ENCODE assay signal across 21 cellular contexts in the genomic region with DNA sequence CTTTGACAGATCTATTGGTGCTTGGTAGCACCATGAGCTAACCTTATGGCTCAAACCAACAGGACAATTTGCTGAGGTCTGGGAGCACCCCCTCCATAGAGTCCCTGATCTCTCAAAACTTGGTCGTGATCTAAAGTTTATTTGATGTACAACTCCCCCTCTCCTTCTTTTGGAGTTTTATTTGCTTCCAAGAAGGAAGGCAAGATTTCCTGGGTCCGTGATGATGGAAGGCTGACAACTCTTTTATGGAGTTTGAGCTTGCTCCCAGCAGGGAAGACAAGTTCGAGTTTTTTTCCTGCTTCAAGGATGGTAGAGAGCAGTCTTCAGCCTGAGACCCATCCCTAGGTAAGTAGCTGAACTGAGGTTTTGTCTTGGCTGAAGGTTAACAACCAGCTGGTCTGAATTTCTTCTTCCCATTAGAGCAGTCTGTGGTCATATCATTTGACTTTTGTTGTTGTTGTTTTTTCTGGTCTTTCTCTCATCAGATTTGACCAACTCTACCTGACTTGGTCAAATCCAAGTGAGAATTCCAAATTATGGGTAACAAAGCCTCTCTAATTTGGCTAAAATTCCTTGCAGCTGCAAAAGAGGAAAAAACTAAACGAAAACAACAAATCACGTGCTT.
"Had no signal": no experiment of that assay in that cellular context is flagged by ENCODE, and none has a peak within 500 bp of the region (broad histone marks: within the 10 kb centered on the region; RNA-seq: fewer than 3 reads in every experiment).

No MANE protein-coding gene starts in this region.

- H3K27ac ChIP-seq: foreskin keratinocyte, heart left ventricle, spleen, suprapubic skin, tibial artery, VCaP had no signal

- H3K9me3 ChIP-seq: heart left ventricle, spleen, suprapubic skin had no signal

- H3K27me3 Mint-ChIP-seq: central memory CD8-positive, alpha-beta T cell; effector memory CD8-positive, alpha-beta T cell had no signal

- DNase-seq: activated CD4-positive, alpha-beta T cell treated with anti-CD3 and anti-CD28 coated beads for 4 hours; activated CD4-positive, alpha-beta T cell treated with anti-CD3 and anti-CD28 coated beads, Interleukin-2, amount 50 U/mL, for 4 hours; activated T-cell treated with anti-CD3 and anti-CD28 coated beads for 4 hours; anterior cingulate cortex; effector memory CD8-positive, alpha-beta T cell; foreskin keratinocyte; hypothalamus; immature natural killer cell; natural killer cell; right cardiac atrium; spleen; stimulated activated naive CD4-positive, alpha-beta T cell; T-helper 9 cell; tibial artery had no signal

- H3K27ac Mint-ChIP-seq: natural killer cell; T-helper 1 cell treated with Interleukin-12 subunit alpha and Interleukin-12 subunit beta and Interleukin-4 antibody, amounts not matched to agents 30 μg/mL and 1 μg/mL, for 36 hours had no signal

- H3K4me3 Mint-ChIP-seq: central memory CD8-positive, alpha-beta T cell; effector memory CD8-positive, alpha-beta T cell; immature natural killer cell; natural killer cell; T-helper 1 cell treated with Interleukin-12 subunit alpha and Interleukin-12 subunit beta and Interleukin-4 antibody, amounts not matched to agents 30 μg/mL and 1 μg/mL, for 36 hours had no signal

- H3K4me3 ChIP-seq: heart left ventricle, spleen, suprapubic skin, tibial artery had no signal

- H3K27me3 ChIP-seq: heart left ventricle, suprapubic skin, tibial artery had no signal

- H3K4me1 ChIP-seq: foreskin keratinocyte, heart left ventricle, spleen, tibial artery had no signal

- H3K4me1 Mint-ChIP-seq: natural killer cell had no signal

- H3K9me3 Mint-ChIP-seq: central memory CD8-positive, alpha-beta T cell; effector memory CD8-positive, alpha-beta T cell; immature natural killer cell; natural killer cell; T-helper 1 cell treated with Interleukin-12 subunit alpha and Interleukin-12 subunit beta and Interleukin-4 antibody, amounts not matched to agents 30 μg/mL and 1 μg/mL, for 36 hours had no signal

- ATAC-seq: activated naive CD4-positive, alpha-beta T cell treated with anti-CD3 and anti-CD28 coated beads, Interleukin-2, amount 50 U/mL, for 72 hours; effector memory CD8-positive, alpha-beta T cell; esophagus mucosa; foreskin keratinocyte; heart left ventricle; natural killer cell; right cardiac atrium had no signal
